Comparison of ENCODE assay signal across 9 cellular contexts in the genomic region with DNA sequence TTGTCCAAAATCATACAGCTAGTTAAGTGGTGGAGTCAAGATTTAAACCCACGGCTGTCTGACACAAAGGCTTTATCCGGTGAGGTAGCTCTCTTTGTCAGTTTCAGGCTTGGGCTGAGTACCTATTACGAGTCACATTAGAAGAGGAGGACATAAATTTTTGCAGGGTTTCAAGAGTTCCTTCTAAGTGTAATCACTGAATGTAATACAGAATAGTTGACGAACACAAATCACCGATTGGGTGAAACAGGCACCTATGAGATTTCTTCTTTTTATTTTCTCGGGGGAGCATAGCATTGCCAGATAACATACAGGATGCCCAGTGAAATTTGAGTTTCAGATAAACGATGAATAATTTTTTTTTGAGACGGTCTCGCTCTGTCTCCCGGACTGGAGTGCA. TPM values are rescaled to one million over a fixed set of nuclear protein-coding genes. Genes with fewer than 3 reads are reported as not detected.
DNase-seq lines count a peak whose midpoint lies in the region; ATAC-seq, FAIRE-seq and TF ChIP-seq lines count a peak whose summit lies in the region.
"Had no signal": no experiment of that assay in that cellular context is flagged by ENCODE, and none has a peak within 500 bp of the region (broad histone marks: within the 10 kb centered on the region; RNA-seq: fewer than 3 reads in every experiment).

No MANE protein-coding gene starts in this region.

- H3K4me1 ChIP-seq in keratinocyte (ENCODE audit: control insufficient read depth, extremely low read depth, insufficient read depth, low read length) (peaks cover 14% of the 10 kb centered on the region), tibial artery (peaks cover 0 to 22% (median 15%) of the 10 kb centered on the region in 4 donors)

- H3K27ac ChIP-seq in keratinocyte (ENCODE audit: control insufficient read depth, insufficient read depth, low read length) (peak overlapping the region; percentile 87), tibial artery (peak overlapping the region; percentile 89 to 94)

- H3K4me2 ChIP-seq in keratinocyte (ENCODE audit: control insufficient read depth, extremely low read depth, insufficient read depth, low read depth, low read length), result peak overlapping the region; percentile 84

- peak overlapping the region; percentile 98 for H3K27ac Mint-ChIP-seq in activated T-cell treated with anti-CD3 and anti-CD28 coated beads, Interleukin-2, amount 50 U/mL, for 24 hours
- H3K27ac Mint-ChIP-seq in activated T-helper 17 cell treated with anti-CD3 and anti-CD28 coated beads, Interleukin-2, amount 50 U/mL, for 72 hours, result peak overlapping the region; percentile 97

- H3K27me3 ChIP-seq in keratinocyte (ENCODE audit: control insufficient read depth, extremely low read depth, insufficient read depth, low read length) (no peaks in the 10 kb centered on the region), tibial artery (no peaks in the 10 kb centered on the region)

- peaks cover 5% of the 10 kb centered on the region for H4K20me1 ChIP-seq in keratinocyte (ENCODE audit: control insufficient read depth, extremely low read depth, insufficient read depth, low read length)

- dilution Hi-C loops in keratinocyte (cut with MboI; ENCODE audit: extremely low pct_ligation_motif_present, low sequenced_read_pairs), result no loop called here

- ATAC-seq in activated T-helper 17 cell treated with anti-CD3 and anti-CD28 coated beads, Interleukin-2, amount 50 U/mL, for 72 hours (replicated peaks), result peak; percentile 14
- ATAC-seq in HG03097 (IDR thresholded peaks at IDR 0.05; ENCODE audit: low FRiP score, unreplicated experiment) (no peak), HG02588 (IDR thresholded peaks at IDR 0.05; ENCODE audit: unreplicated experiment) (no peak)

- H3K4me3 Mint-ChIP-seq in activated T-cell treated with anti-CD3 and anti-CD28 coated beads, Interleukin-2, amount 50 U/mL, for 24 hours, result peak overlapping the region; percentile 91
- peak overlapping the region; percentile 98 for H3K4me3 Mint-ChIP-seq in activated T-helper 17 cell treated with anti-CD3 and anti-CD28 coated beads, Interleukin-2, amount 50 U/mL, for 72 hours

- H3K9me3 ChIP-seq in keratinocyte (ENCODE audit: control insufficient read depth, low read depth, low read length) (no peaks in the 10 kb centered on the region), tibial artery (no peaks in the 10 kb centered on the region)

- no peaks in the 10 kb centered on the region for H3K27me3 Mint-ChIP-seq in activated T-cell treated with anti-CD3 and anti-CD28 coated beads, Interleukin-2, amount 50 U/mL, for 24 hours
- H3K27me3 Mint-ChIP-seq in activated T-helper 17 cell treated with anti-CD3 and anti-CD28 coated beads, Interleukin-2, amount 50 U/mL, for 72 hours, result no peaks in the 10 kb centered on the region

- H3K4me1 Mint-ChIP-seq in activated T-cell treated with anti-CD3 and anti-CD28 coated beads, Interleukin-2, amount 50 U/mL, for 24 hours (ENCODE audit: low read depth), result peaks cover 36% of the 10 kb centered on the region
- peaks cover 20% of the 10 kb centered on the region for H3K4me1 Mint-ChIP-seq in activated T-helper 17 cell treated with anti-CD3 and anti-CD28 coated beads, Interleukin-2, amount 50 U/mL, for 72 hours

- H3K79me2 ChIP-seq in keratinocyte (ENCODE audit: control insufficient read depth, insufficient read depth, low read length), result peaks cover 50% of the 10 kb centered on the region

- peak overlapping the region; percentile 92 for H3K9ac ChIP-seq in keratinocyte (ENCODE audit: control insufficient read depth, extremely low read depth, insufficient read depth, low read length)

- DNase-seq in activated T-cell treated with anti-CD3 and anti-CD28 coated beads, Interleukin-2, amount 50 U/mL, for 24 hours, result no peak
- no peak for DNase-seq in activated T-cell treated with anti-CD3 and anti-CD28 coated beads, Interleukin-2, amount 50 U/mL, for 48 hours
- DNase-seq in keratinocyte (ENCODE audit: low read depth, low spot score), result no peak
- DNase-seq in tibial artery, result no peak
- no peak for DNase-seq in amygdala (lab: John Stamatoyannopoulos, UW)

- peaks cover 49% of the 10 kb centered on the region for H3K36me3 Mint-ChIP-seq in activated T-cell treated with anti-CD3 and anti-CD28 coated beads, Interleukin-2, amount 50 U/mL, for 24 hours (ENCODE audit: low read depth)
- H3K36me3 Mint-ChIP-seq in activated T-helper 17 cell treated with anti-CD3 and anti-CD28 coated beads, Interleukin-2, amount 50 U/mL, for 72 hours (ENCODE audit: low read depth), result peaks cover 52% of the 10 kb centered on the region

- H3K9me3 Mint-ChIP-seq in activated T-cell treated with anti-CD3 and anti-CD28 coated beads, Interleukin-2, amount 50 U/mL, for 24 hours, result no peaks in the 10 kb centered on the region
- H3K9me3 Mint-ChIP-seq in activated T-helper 17 cell treated with anti-CD3 and anti-CD28 coated beads, Interleukin-2, amount 50 U/mL, for 72 hours, result no peaks in the 10 kb centered on the region

- intact Hi-C loops in tibial artery (cut with DNase I; ENCODE audit: low total_unique reads), result no loop called here

- TF ChIP-seq CTCF in keratinocyte (optimal IDR thresholded peaks at IDR 0.05 in 1 of 3, IDR thresholded peaks at IDR 0.05 in 1 of 3, conservative IDR thresholded peaks at IDR 0.05 in 1 of 3; ENCODE audit: extremely low read depth in 1 of 3, insufficient read depth in 2 of 3, low read length in 3 of 3) (no peak), tibial artery (IDR thresholded peaks at IDR 0.05) (no peak)

- peak; percentile 36 for FAIRE-seq in keratinocyte (lab: Jason Lieb, UNC)
- FAIRE-seq: colon had no signal

- peaks cover 4% of the 10 kb centered on the region for H3K9me1 ChIP-seq in keratinocyte (ENCODE audit: control insufficient read depth, extremely low read depth, insufficient read depth, low read length)

- no peak overlapping the region for H2AFZ ChIP-seq in keratinocyte (ENCODE audit: control insufficient read depth, low read length)

- H3K4me3 ChIP-seq in keratinocyte (ENCODE audit: control insufficient read depth in 2 of 3, extremely low read depth in 1 of 3, insufficient read depth in 2 of 3, low read depth in 1 of 3, low read length in 3 of 3), result peak overlapping the region; percentile 66 to 89 (median 74)
- peak overlapping the region; percentile 82 to 99 for H3K4me3 ChIP-seq in tibial artery

- no peaks in the 10 kb centered on the region for H3K36me3 ChIP-seq in keratinocyte (ENCODE audit: control insufficient read depth in 2 of 2, extremely low read depth in 1 of 2, insufficient read depth in 2 of 2, low read length in 2 of 2)
- no peaks in the 10 kb centered on the region for H3K36me3 ChIP-seq in tibial artery

RNA-seq across cellular contexts. Expression of a gene that starts 0.8 kb away (rescaled TPM):
- 100 to 1,000 TPM; 174 to 196 TPM for total RNA-seq in activated T-helper 17 cell treated with anti-CD3 and anti-CD28 coated beads, Interleukin-2, amount 50 U/mL, for 72 hours
- polyA plus RNA-seq in keratinocyte, result 195 to 223 TPM (median 219 TPM) in 3 replicates
- polyA plus RNA-seq in keratinocyte (2011; ENCODE audit: low read depth), result 83.5 TPM
- polyA plus RNA-seq in keratinocyte (2011; cell fraction: cytosol; rRNA removed), result 161 and 185 TPM in 2 replicates
- polyA plus RNA-seq in keratinocyte (2011; cell fraction: nucleus; rRNA removed), result 161 and 166 TPM in 2 replicates
- polyA plus RNA-seq in keratinocyte (2012; ENCODE audit: low replicate concordance), result 117 and 196 TPM in 2 replicates
- 114 to 164 TPM (median 164 TPM) in 3 replicates for polyA minus RNA-seq in keratinocyte
- polyA minus RNA-seq in keratinocyte (2011; cell fraction: cytosol; rRNA and poly(A)+ RNA removed), result 98.0 TPM
- polyA minus RNA-seq in keratinocyte (2011; cell fraction: nucleus; rRNA and poly(A)+ RNA removed), result 34.0 and 55.1 TPM in 2 replicates

RNA-seq across cellular contexts. Expression of a gene that starts 26.7 kb away (rescaled TPM):
- total RNA-seq in activated T-helper 17 cell treated with anti-CD3 and anti-CD28 coated beads, Interleukin-2, amount 50 U/mL, for 72 hours, result 10 to 100 TPM; 24.9 to 29.6 TPM
- polyA plus RNA-seq in keratinocyte, result 7.3 to 11.4 TPM (median 10.9 TPM) in 3 replicates
- 4.7 TPM for polyA plus RNA-seq in keratinocyte (2011; ENCODE audit: low read depth)
- polyA plus RNA-seq in keratinocyte (2011; cell fraction: cytosol; rRNA removed), result 5.7 and 7.7 TPM in 2 replicates
- polyA plus RNA-seq in keratinocyte (2011; cell fraction: nucleus; rRNA removed), result 16.5 and 20.4 TPM in 2 replicates
- 8.8 and 10.5 TPM in 2 replicates for polyA plus RNA-seq in keratinocyte (2012; ENCODE audit: low replicate concordance)
- polyA minus RNA-seq in keratinocyte, result 21.9 to 58.5 TPM (median 28.3 TPM) in 3 replicates
- polyA minus RNA-seq in keratinocyte (2011; cell fraction: cytosol; rRNA and poly(A)+ RNA removed), result 24.4 TPM
- 28.9 and 29.3 TPM in 2 replicates for polyA minus RNA-seq in keratinocyte (2011; cell fraction: nucleus; rRNA and poly(A)+ RNA removed)

RNA-seq across cellular contexts. Expression of a gene that starts 57.0 kb away (rescaled TPM):
- total RNA-seq in activated T-helper 17 cell treated with anti-CD3 and anti-CD28 coated beads, Interleukin-2, amount 50 U/mL, for 72 hours, result 10 to 100 TPM; 72.2 to 80.7 TPM
- 98.6 to 148 TPM (median 124 TPM) in 3 replicates for polyA plus RNA-seq in keratinocyte
- 40.9 TPM for polyA plus RNA-seq in keratinocyte (2011; ENCODE audit: low read depth)
- 99.7 and 191 TPM in 2 replicates for polyA plus RNA-seq in keratinocyte (2011; cell fraction: cytosol; rRNA removed)
- 285 and 289 TPM in 2 replicates for polyA plus RNA-seq in keratinocyte (2011; cell fraction: nucleus; rRNA removed)
- polyA plus RNA-seq in keratinocyte (2012; ENCODE audit: low replicate concordance), result 45.5 and 51.0 TPM in 2 replicates
- 191 to 227 TPM (median 226 TPM) in 3 replicates for polyA minus RNA-seq in keratinocyte
- polyA minus RNA-seq in keratinocyte (2011; cell fraction: cytosol; rRNA and poly(A)+ RNA removed), result 42.0 TPM
- polyA minus RNA-seq in keratinocyte (2011; cell fraction: nucleus; rRNA and poly(A)+ RNA removed), result 151 and 276 TPM in 2 replicates
